Comparison of ENCODE assay signal across 8 cellular contexts in genomic region chr11:67382481-67383136, GRCh38. TPM values are rescaled to one million over a fixed set of nuclear protein-coding genes. Genes with fewer than 3 reads are reported as not detected.
DNase-seq lines count a peak whose midpoint lies in the region; ATAC-seq and TF ChIP-seq lines count a peak whose summit lies in the region.

No MANE protein-coding gene starts in this region.

- H3K27ac ChIP-seq in HL-60 (replicated peaks) = peak overlapping the region; percentile 38; the same call in 1 of the 2 replicates

- H3K4me1 Mint-ChIP-seq in natural killer cell treated with Interleukin-12 subunit alpha and Interleukin-12 subunit beta and Interleukin-15 and Interleukin-18, amount 100 ng/mL, for 72 hours (ENCODE audit: low read depth in 2 of 2) = peaks cover 15 to 17% of the 10 kb centered on the region in 2 donors

- peak; percentile 99 for TF ChIP-seq CTCF in HL-60 (IDR thresholded peaks at IDR 0.05; ENCODE audit: insufficient read depth, low read length)

- no peaks in the 10 kb centered on the region for H3K27me3 ChIP-seq in HL-60 (ENCODE audit: insufficient read depth, poor library complexity, severe bottlenecking)

- peak; percentile 64 for ATAC-seq in esophagus mucosa
- ATAC-seq in natural killer cell treated with Interleukin-12 subunit alpha and Interleukin-12 subunit beta and Interleukin-15 and Interleukin-18, amount 100 ng/mL, for 72 hours = peak; percentile 89 to 90
- no peak for ATAC-seq in GM21529 (IDR thresholded peaks at IDR 0.05; ENCODE audit: unreplicated experiment)

- no peak overlapping the region for H3K4me3 ChIP-seq in HL-60 (replicated peaks; ENCODE audit: insufficient read depth, low read length)

- H3K27ac Mint-ChIP-seq in natural killer cell treated with Interleukin-12 subunit alpha and Interleukin-12 subunit beta and Interleukin-15 and Interleukin-18, amount 100 ng/mL, for 72 hours = peak overlapping the region in 1 of 2 donors; percentile 49

- in situ Hi-C loops in G401 (cut with HindIII; ENCODE audit: low sequenced_read_pairs) = no loop called here

- no peaks in the 10 kb centered on the region for H3K9me3 Mint-ChIP-seq in natural killer cell treated with Interleukin-12 subunit alpha and Interleukin-12 subunit beta and Interleukin-15 and Interleukin-18, amount 100 ng/mL, for 72 hours

- no peak overlapping the region for H3K4me3 Mint-ChIP-seq in natural killer cell treated with Interleukin-12 subunit alpha and Interleukin-12 subunit beta and Interleukin-15 and Interleukin-18, amount 100 ng/mL, for 72 hours

- H3K27me3 Mint-ChIP-seq in natural killer cell treated with Interleukin-12 subunit alpha and Interleukin-12 subunit beta and Interleukin-15 and Interleukin-18, amount 100 ng/mL, for 72 hours = peaks cover 0 to 6% of the 10 kb centered on the region in 2 donors

- DNase-seq in G401 (ENCODE audit: low spot score) (peak; percentile 81), HL-60 (ENCODE audit: low read depth in 1 of 2, low spot score in 1 of 2) (peak in 1 of 2 experiments; percentile 89), OCI-M1 (lab: John Stamatoyannopoulos, UW) (peak; percentile 91), activated T-cell treated with anti-CD3 and anti-CD28 coated beads for 48 hours (ENCODE audit: low read depth) (peak; percentile 78)
- peak; percentile 90 for DNase-seq in natural killer cell treated with Interleukin-12 subunit alpha and Interleukin-12 subunit beta and Interleukin-15 and Interleukin-18, amount 100 ng/mL, for 72 hours (ENCODE audit: low spot score)
- peak; percentile 73 for DNase-seq in stimulated activated naive CD4-positive, alpha-beta T cell treated with Interleukin-2 at 50 U/mL for 16 hours (lab: John Stamatoyannopoulos, UW)

- H3K36me3 Mint-ChIP-seq in natural killer cell treated with Interleukin-12 subunit alpha and Interleukin-12 subunit beta and Interleukin-15 and Interleukin-18, amount 100 ng/mL, for 72 hours = no peaks in the 10 kb centered on the region

RNA-seq across cellular contexts. Expression of gene RAD9A, which starts 9.2 kb away (rescaled TPM):
- 20.3 and 38.1 TPM in 2 replicates for total RNA-seq in G401 (2014; rRNA removed; shearing (Covaris generic))
- 15.3 TPM for total RNA-seq in esophagus mucosa
- 10 to 100 TPM; 25.9 to 47.8 TPM for total RNA-seq in natural killer cell treated with Interleukin-12 subunit alpha and Interleukin-12 subunit beta and Interleukin-15 and Interleukin-18, amount 100 ng/mL, for 72 hours

RNA-seq across cellular contexts. Expression of gene CLCF1, which starts 9.2 kb away (rescaled TPM):
- total RNA-seq in G401 (2014; rRNA removed; shearing (Covaris generic)) = 1.9 and 4.2 TPM in 2 replicates
- 1.6 TPM for total RNA-seq in esophagus mucosa
- total RNA-seq in natural killer cell treated with Interleukin-12 subunit alpha and Interleukin-12 subunit beta and Interleukin-15 and Interleukin-18, amount 100 ng/mL, for 72 hours = 1 to 10 TPM; 1.4 to 3.3 TPM

RNA-seq across cellular contexts. Expression of gene PPP1CA, which starts 19.0 kb away (rescaled TPM):
- total RNA-seq in G401 (2014; rRNA removed; shearing (Covaris generic)) = 319 TPM in 2 replicates
- total RNA-seq in esophagus mucosa = 188 TPM
- total RNA-seq in natural killer cell treated with Interleukin-12 subunit alpha and Interleukin-12 subunit beta and Interleukin-15 and Interleukin-18, amount 100 ng/mL, for 72 hours = 100 to 1,000 TPM; 317 to 378 TPM

RNA-seq across cellular contexts. Expression of gene TBC1D10C, which starts 21.3 kb away (rescaled TPM):
- 0.10 and 0.31 TPM in 2 replicates for total RNA-seq in G401 (2014; rRNA removed; shearing (Covaris generic))
- total RNA-seq in esophagus mucosa = 1.5 TPM
- 10 to 100 TPM; 79.5 to 88.8 TPM for total RNA-seq in natural killer cell treated with Interleukin-12 subunit alpha and Interleukin-12 subunit beta and Interleukin-15 and Interleukin-18, amount 100 ng/mL, for 72 hours

RNA-seq across cellular contexts. Expression of gene POLD4, which starts 29.3 kb away (rescaled TPM):
- total RNA-seq in G401 (2014; rRNA removed; shearing (Covaris generic)) = 15.2 and 19.4 TPM in 2 replicates
- 61.7 TPM for total RNA-seq in esophagus mucosa
- 10 to 100 TPM; 25.7 to 46.4 TPM for total RNA-seq in natural killer cell treated with Interleukin-12 subunit alpha and Interleukin-12 subunit beta and Interleukin-15 and Interleukin-18, amount 100 ng/mL, for 72 hours
